ENCODE assay signal across 23 cellular contexts in genomic region chr5:130874861-130875419, GRCh38.
"Had no signal": no experiment of that assay in that cellular context is flagged by ENCODE, and none has a peak within 500 bp of the region (broad histone marks: within the 10 kb centered on the region; RNA-seq: fewer than 3 reads in every experiment).

No MANE protein-coding gene starts in this region.

- H3K27me3 ChIP-seq: adrenal gland, cardiac muscle cell, gastroesophageal sphincter, heart left ventricle, neutrophil, testis, transverse colon had no signal

- H3K4me1 ChIP-seq: adrenal gland, gastroesophageal sphincter, testis, transverse colon had no signal

- H3K9me3 ChIP-seq: adrenal gland, neutrophil, testis, transverse colon had no signal

- H3K4me3 ChIP-seq: adrenal gland, cardiac muscle cell, gastroesophageal sphincter, heart left ventricle, skin epidermis, testis, transverse colon had no signal

- H3K36me3 ChIP-seq: adrenal gland, cardiac muscle cell, gastroesophageal sphincter, heart left ventricle, neutrophil, transverse colon had no signal

- H3K27ac ChIP-seq: adrenal gland, cardiac muscle cell, gastroesophageal sphincter, heart left ventricle, neutrophil, skin epidermis, testis, transverse colon had no signal

- DNase-seq: activated CD4-positive, alpha-beta T cell treated with anti-CD3 and anti-CD28 coated beads for 36 hours; activated CD4-positive, alpha-beta T cell treated with anti-CD3 and anti-CD28 coated beads, Interleukin-2, amount 50 U/mL, for 4 hours; activated CD4-positive, CD25-positive, alpha-beta regulatory T cell; activated naive CD4-positive, alpha-beta T cell treated with Interleukin-2 at 50 U/mL for 16 hours; activated T-cell treated with anti-CD3 and anti-CD28 coated beads for 4 hours; activated T-cell treated with anti-CD3 and anti-CD28 coated beads, Interleukin-2, amount 50 U/mL, for 72 hours; adrenal gland; aorta; cortex of kidney; heart left ventricle; naive B cell; nephron progenitor cell; retina; stimulated activated CD4-positive, alpha-beta T cell treated with anti-CD3 and anti-CD28 coated beads, Interleukin-12 subunit alpha, Interleukin-12 subunit beta, amount 100 ng/mL, for 4 hours; stimulated activated CD4-positive, alpha-beta T cell treated with anti-CD3 and anti-CD28 coated beads, Interleukin-4, amount 100 ng/mL, for 1 hour; stimulated activated naive CD8-positive, alpha-beta T cell treated with anti-CD3 and anti-CD28 coated beads, Interleukin-15, Interleukin-2, amounts not matched to agents 100 U/mL and 50 U/mL, for 24 hours; T-cell; testis; transverse colon had no signal
